8 cellular contexts compared by ENCODE assay signal in genomic region chr1:15430787-15431570, GRCh38. TPM values are rescaled to one million over a fixed set of nuclear protein-coding genes. Genes with fewer than 3 reads are reported as not detected.
A peak's percentile ranks its signal among the peaks of the same experiment; 100 is the strongest.
DNase-seq lines count a peak whose midpoint lies in the region; ATAC-seq and TF ChIP-seq lines count a peak whose summit lies in the region.

No MANE protein-coding gene starts in this region.

- CTCF ChIA-PET in BJ (lab: Yijun Ruan, JAX): interaction anchor here (0.6 to 13.1 kb wide), 27 partner anchors 10 to 304 kb away, joined by 3 to 242 read pairs (median 4); partner anchors contain the start of gene TMEM51

- POLR2A ChIA-PET in BJ (lab: Charles Lee): interaction anchor here (0.6 kb wide), 1 partner anchor 739 kb away, joined by 3 read pairs; no protein-coding TSS in a partner anchor

- DNase-seq in BJ (ENCODE audit: low read depth) (no peak), SJCRH30 (peak; percentile 82 to 89), heart left ventricle (peak in 4 of 5 donors; percentile 67 to 82 (median 68)), retinal pigment epithelial cell (ENCODE audit: low read depth) (no peak)
- peak; percentile 73 to 86 for DNase-seq in activated naive CD4-positive, alpha-beta T cell treated with anti-CD3 and anti-CD28 coated beads, Interleukin-2, amount 50 U/mL, for 72 hours (ENCODE audit: low spot score in 2 of 2)

- H3K4me1 ChIP-seq in SJCRH30 (peaks cover 37% of the 10 kb centered on the region), heart left ventricle (peaks cover 0 to 25% (median 11%) of the 10 kb centered on the region in 12 donors)

- no peak overlapping the region for H3K27ac Mint-ChIP-seq in activated naive CD4-positive, alpha-beta T cell treated with anti-CD3 and anti-CD28 coated beads, Interleukin-2, amount 50 U/mL, for 72 hours

- TF ChIP-seq CTCF in BJ (IDR thresholded peaks at IDR 0.05; ENCODE audit: insufficient read depth, low read depth, low read length): peak; percentile 95
- TF ChIP-seq CTCF in heart left ventricle (IDR thresholded peaks at IDR 0.05): peak; percentile 86 to 98 (median 96)
- peak; percentile 95 for TF ChIP-seq CTCF in retinal pigment epithelial cell (conservative IDR thresholded peaks at IDR 0.05; ENCODE audit: low read depth, low read length)

- H3K36me3 ChIP-seq in BJ (ENCODE audit: control insufficient read depth, insufficient read depth, low read length): peaks cover 4% of the 10 kb centered on the region
- H3K36me3 ChIP-seq in SJCRH30: peaks cover 33% of the 10 kb centered on the region
- peaks cover 0 to 47% (median 3%) of the 10 kb centered on the region in 9 donors for H3K36me3 ChIP-seq in heart left ventricle

- intact Hi-C loops in heart left ventricle (cut with DNase I): loop anchor here in 8 of 10 donors (1.0 to 10.0 kb wide), 8 partner anchors 103 to 306 kb away; partner anchors contain the start of gene TMEM51 (in 2 of the 8)

- no peaks in the 10 kb centered on the region for H3K9me3 Mint-ChIP-seq in activated naive CD4-positive, alpha-beta T cell treated with anti-CD3 and anti-CD28 coated beads, Interleukin-2, amount 50 U/mL, for 72 hours

- H3K9me3 ChIP-seq in SJCRH30 (replicated peaks): no peaks in the 10 kb centered on the region
- no peaks in the 10 kb centered on the region for H3K9me3 ChIP-seq in heart left ventricle

- no peak for TF ChIP-seq POLR2A in heart left ventricle (IDR thresholded peaks at IDR 0.05)

- peak; percentile 58 for ATAC-seq in GM21528 (IDR thresholded peaks at IDR 0.05; ENCODE audit: low FRiP score, unreplicated experiment)
- peak; percentile 69 to 75 for ATAC-seq in activated naive CD4-positive, alpha-beta T cell treated with anti-CD3 and anti-CD28 coated beads, Interleukin-2, amount 50 U/mL, for 72 hours
- ATAC-seq in heart left ventricle: peak; percentile 22 to 77 (median 58)
- no peak for ATAC-seq in HG03045 (IDR thresholded peaks at IDR 0.05; ENCODE audit: unreplicated experiment)
- no peak for ATAC-seq in GM18909 (IDR thresholded peaks at IDR 0.05; ENCODE audit: poor library complexity, unreplicated experiment)

- H3K27ac ChIP-seq in SJCRH30 (peak overlapping the region; percentile 83), heart left ventricle (no peak overlapping the region)

- WGBS in heart left ventricle, 4 donors: 60 to 91% (median 62%) methylated on average over 11 to 19 of the region's 19 CpGs

- H3K27me3 ChIP-seq in BJ (ENCODE audit: control insufficient read depth, insufficient read depth, low read length): no peaks in the 10 kb centered on the region
- H3K27me3 ChIP-seq in SJCRH30: no peaks in the 10 kb centered on the region
- no peaks in the 10 kb centered on the region for H3K27me3 ChIP-seq in heart left ventricle

- H3K36me3 Mint-ChIP-seq in activated naive CD4-positive, alpha-beta T cell treated with anti-CD3 and anti-CD28 coated beads, Interleukin-2, amount 50 U/mL, for 72 hours: no peaks in the 10 kb centered on the region

- H3K4me3 ChIP-seq in BJ (ENCODE audit: low read depth, low read length): no peak overlapping the region
- no peak overlapping the region for H3K4me3 ChIP-seq in SJCRH30
- H3K4me3 ChIP-seq in heart left ventricle: no peak overlapping the region
- no peak overlapping the region for H3K4me3 ChIP-seq in retinal pigment epithelial cell (ENCODE audit: low read length)

RNA-seq across cellular contexts. Expression of gene CTRC, which starts 7.3 kb away (rescaled TPM):
- polyA plus RNA-seq in BJ (2011; rRNA removed): not detected in 2 replicates
- not detected in 2 replicates for polyA minus RNA-seq in BJ (2011; rRNA and poly(A)+ RNA removed)
- total RNA-seq in SJCRH30 (2014; rRNA removed; shearing (Covaris generic)): 0.12 and 0.28 TPM in 2 replicates
- not detected for total RNA-seq in activated naive CD4-positive, alpha-beta T cell treated with anti-CD3 and anti-CD28 coated beads, Interleukin-2, amount 50 U/mL, for 72 hours
- 1 to 10 TPM in 3 of 9 donors, under 1 TPM in 1, not detected in 5; 0.96 to 1.8 (median 1.5) TPM for total RNA-seq in heart left ventricle
- polyA plus RNA-seq in heart left ventricle: not detected

RNA-seq across cellular contexts. Expression of gene EFHD2, which starts 21.3 kb away (rescaled TPM):
- 18.9 and 24.0 TPM in 2 replicates for polyA plus RNA-seq in BJ (2011; rRNA removed)
- polyA minus RNA-seq in BJ (2011; rRNA and poly(A)+ RNA removed): 7.2 and 8.3 TPM in 2 replicates
- 203 and 208 TPM in 2 replicates for total RNA-seq in SJCRH30 (2014; rRNA removed; shearing (Covaris generic))
- 10 to 100 TPM; 18.8 to 55.8 TPM for total RNA-seq in activated naive CD4-positive, alpha-beta T cell treated with anti-CD3 and anti-CD28 coated beads, Interleukin-2, amount 50 U/mL, for 72 hours
- 10 to 100 TPM; 11.2 to 52.2 (median 15.8) TPM for total RNA-seq in heart left ventricle
- polyA plus RNA-seq in heart left ventricle: 10 to 100 TPM; 13.9 to 20.3 TPM

RNA-seq across cellular contexts. Expression of gene CELA2A, which starts 25.6 kb away (rescaled TPM):
- polyA plus RNA-seq in BJ (2011; rRNA removed) (not detected in 2 replicates), heart left ventricle (not detected)
- not detected in 2 replicates for polyA minus RNA-seq in BJ (2011; rRNA and poly(A)+ RNA removed)
- 0.55 TPM in 1 of 2 replicates, not detected in the other for total RNA-seq in SJCRH30 (2014; rRNA removed; shearing (Covaris generic))
- total RNA-seq in activated naive CD4-positive, alpha-beta T cell treated with anti-CD3 and anti-CD28 coated beads, Interleukin-2, amount 50 U/mL, for 72 hours: not detected
- total RNA-seq in heart left ventricle: 1 to 10 TPM in 1 of 9 donors, under 1 TPM in 4, not detected in 4; 0.76 to 1.0 (median 0.84) TPM

RNA-seq across cellular contexts. Expression of gene CELA2B, which starts 44.9 kb away (rescaled TPM):
- polyA plus RNA-seq in BJ (2011; rRNA removed): not detected in 2 replicates
- not detected in 2 replicates for polyA minus RNA-seq in BJ (2011; rRNA and poly(A)+ RNA removed)
- 18.3 and 24.2 TPM in 2 replicates for total RNA-seq in SJCRH30 (2014; rRNA removed; shearing (Covaris generic))
- total RNA-seq in activated naive CD4-positive, alpha-beta T cell treated with anti-CD3 and anti-CD28 coated beads, Interleukin-2, amount 50 U/mL, for 72 hours: not detected
- total RNA-seq in heart left ventricle: not detected
- polyA plus RNA-seq in heart left ventricle: not detected

Comparison
In these comparisons a context has a peak if more than half of its experiments do, and no peak if none do; other contexts are left out.
1. DNase-seq: peak in SJCRH30 (2 of 2), activated naive CD4-positive, alpha-beta T cell treated with anti-CD3 and anti-CD28 coated beads, Interleukin-2, amount 50 U/mL, for 72 hours (2 of 2) and heart left ventricle (4 of 5); none in BJ (single experiment) and retinal pigment epithelial cell (single experiment).
2. ATAC-seq: peak in GM21528 (single experiment), activated naive CD4-positive, alpha-beta T cell treated with anti-CD3 and anti-CD28 coated beads, Interleukin-2, amount 50 U/mL, for 72 hours (2 of 2) and heart left ventricle (4 of 4); none in HG03045 (single experiment) and GM18909 (single experiment).
3. Peak in every context shown above with its lines, with median percentiles within 50 percentile points of each other: CTCF ChIP-seq.